Comparison of ENCODE assay signal across 16 cellular contexts in genomic region chr4:101337688-101338087, GRCh38. TPM values are rescaled to one million over a fixed set of nuclear protein-coding genes. Genes with fewer than 3 reads are reported as not detected.
DNase-seq lines count a peak whose midpoint lies in the region; ATAC-seq, FAIRE-seq and TF ChIP-seq lines count a peak whose summit lies in the region.
"Had no signal": no experiment of that assay in that cellular context is flagged by ENCODE, and none has a peak within 500 bp of the region (broad histone marks: within the 10 kb centered on the region; RNA-seq: fewer than 3 reads in every experiment).

No MANE protein-coding gene starts in this region.

- H3K9ac ChIP-seq in OCI-LY1 (ENCODE audit: low read length) (no peak overlapping the region), endothelial cell of umbilical vein (replicated peaks; ENCODE audit: extremely low read depth, insufficient read depth, low read length) (no peak overlapping the region), neuronal stem cell (ENCODE audit: low read depth, low read length, poor library complexity) (no peak overlapping the region)

- H4K91ac ChIP-seq in neuronal stem cell (ENCODE audit: low read depth, low read length, poor library complexity): no peak overlapping the region

- H3K9me1 ChIP-seq in endothelial cell of umbilical vein (replicated peaks; ENCODE audit: control insufficient read depth, extremely low read depth, insufficient read depth, low read length): peaks cover 4% of the 10 kb centered on the region

- H3K4me1 ChIP-seq in OCI-LY1 (ENCODE audit: insufficient read depth, low read length, severe bottlenecking) (peaks cover 69% of the 10 kb centered on the region), endothelial cell of umbilical vein (ENCODE audit: control insufficient read depth, extremely low read depth, insufficient read depth, low read length) (no peaks in the 10 kb centered on the region), neuronal stem cell (ENCODE audit: control insufficient read depth in 2 of 2, insufficient read depth in 1 of 2, low read depth in 1 of 2, low read length in 2 of 2) (peaks cover 0 to 2% of the 10 kb centered on the region in 2 donors)

- H3K14ac ChIP-seq in neuronal stem cell (ENCODE audit: low read length): no peak overlapping the region

- FAIRE-seq in endothelial cell of umbilical vein (lab: Jason Lieb, UNC): no peak
- no peak for FAIRE-seq in GM12892 (lab: Jason Lieb, UNC)
- FAIRE-seq: urothelium cell line had no signal

- H4K20me1 ChIP-seq in OCI-LY1 (ENCODE audit: insufficient read depth, low read length) (0 out of 2 replicates have a peak, but pooled peaks cover 2% of the 10 kb centered on the region), endothelial cell of umbilical vein (replicated peaks; ENCODE audit: control insufficient read depth, extremely low read depth, insufficient read depth, low read length) (peaks cover 9% of the 10 kb centered on the region)

- no peak overlapping the region for H2BK5ac ChIP-seq in neuronal stem cell (ENCODE audit: low read length)

- DNase-seq in Daoy (ENCODE audit: low read depth): peak; percentile 22
- no peak for DNase-seq in endothelial cell of umbilical vein (ENCODE audit: low read depth, low spot score)
- peak; percentile 61 for DNase-seq in renal cortical epithelial cell (ENCODE audit: low read depth)
- no peak for DNase-seq in GM12892 (ENCODE audit: insufficient read length)
- no peak for DNase-seq in CD1c-positive myeloid dendritic cell (ENCODE audit: extremely low spot score)
- DNase-seq in neuronal stem cell (ENCODE audit: low spot score): no peak
- DNase-seq: activated CD4-positive, CD25-positive, alpha-beta regulatory T cell; cortex of kidney; DMS 273 treated with DMSO at 0.1 percent for 48 hours; heart right ventricle; NCI-H2171 treated with DMSO at 0.1 percent for 48 hours; retina; SHP77 had no signal

- no peak overlapping the region for H3K23ac ChIP-seq in neuronal stem cell (ENCODE audit: low read depth, low read length, poor library complexity)

- CTCF ChIA-PET in endothelial cell of umbilical vein (lab: Charles Lee): interaction anchor here (1.4 to 2.1 kb wide), 2 partner anchors 11 to 1112 kb away, joined by 3 to 7 read pairs; no protein-coding TSS in a partner anchor

- H3F3A ChIP-seq in OCI-LY1 (ENCODE audit: insufficient read depth, low read length): no peaks in the 10 kb centered on the region

- H3K4ac ChIP-seq in neuronal stem cell (ENCODE audit: low read length): no peak overlapping the region

- H3K9me2 ChIP-seq in OCI-LY1 (ENCODE audit: low read depth, low read length): no peaks in the 10 kb centered on the region

- H3K4me3 ChIP-seq in OCI-LY1 (ENCODE audit: low read depth, low read length, poor library complexity, severe bottlenecking): no peak overlapping the region
- no peak overlapping the region for H3K4me3 ChIP-seq in endothelial cell of umbilical vein (replicated peaks in 1 of 3; ENCODE audit: insufficient read depth in 1 of 3, low read depth in 1 of 3, low read length in 3 of 3)
- H3K4me3 ChIP-seq in neuronal stem cell (ENCODE audit: low read length in 2 of 2): no peak overlapping the region
- H3K4me3 ChIP-seq: heart right ventricle had no signal

- peaks cover 5% of the 10 kb centered on the region; the same call in 1 of the 2 replicates for H3K36me3 ChIP-seq in OCI-LY1 (ENCODE audit: insufficient read depth, low read length)
- H3K36me3 ChIP-seq in endothelial cell of umbilical vein (ENCODE audit: control insufficient read depth in 2 of 2, extremely low read depth in 1 of 2, insufficient read depth in 2 of 2, low read length in 2 of 2): no peaks in the 10 kb centered on the region
- H3K36me3 ChIP-seq in neuronal stem cell (replicated peaks in 1 of 2; ENCODE audit: control insufficient read depth in 2 of 2, insufficient read depth in 2 of 2, low read length in 2 of 2): no peaks in the 10 kb centered on the region
- H3K36me3 ChIP-seq: heart right ventricle had no signal

- no peak overlapping the region for H3K18ac ChIP-seq in neuronal stem cell (ENCODE audit: low read length)

- TF ChIP-seq CTCF in OCI-LY1 (IDR thresholded peaks at IDR 0.05; ENCODE audit: low read length): no peak
- no peak for TF ChIP-seq CTCF in endothelial cell of umbilical vein (IDR thresholded peaks at IDR 0.05; ENCODE audit: extremely low read depth in 1 of 2, insufficient read depth in 1 of 2, low read depth in 1 of 2, low read length in 2 of 2)

- H3K4me2 ChIP-seq in OCI-LY1 (ENCODE audit: low read length) (no peak overlapping the region; the same call in 1 of the 2 replicates), endothelial cell of umbilical vein (ENCODE audit: insufficient read depth, low read length) (no peak overlapping the region), neuronal stem cell (ENCODE audit: insufficient read depth, low read length, poor library complexity, severe bottlenecking) (no peak overlapping the region)

- POLR2A ChIA-PET in endothelial cell of umbilical vein (lab: Charles Lee): no interaction called here

- no peaks in the 10 kb centered on the region for H3K9me3 ChIP-seq in OCI-LY1 (ENCODE audit: low read length)
- no peaks in the 10 kb centered on the region for H3K9me3 ChIP-seq in endothelial cell of umbilical vein (replicated peaks; ENCODE audit: control insufficient read depth, insufficient read depth, low read length)
- no peaks in the 10 kb centered on the region for H3K9me3 ChIP-seq in neuronal stem cell (replicated peaks in 1 of 2; ENCODE audit: control insufficient read depth in 2 of 2, insufficient read depth in 1 of 2, low read depth in 1 of 2, low read length in 2 of 2)
- H3K9me3 ChIP-seq: heart right ventricle had no signal

- H3K79me1 ChIP-seq in neuronal stem cell (ENCODE audit: low read depth, low read length): no peaks in the 10 kb centered on the region

- H2BK120ac ChIP-seq in neuronal stem cell (ENCODE audit: low read depth, low read length): no peak overlapping the region

- peaks cover 98% of the 10 kb centered on the region for H3K79me2 ChIP-seq in OCI-LY1 (ENCODE audit: insufficient read depth, low read length)
- peaks cover 15% of the 10 kb centered on the region for H3K79me2 ChIP-seq in endothelial cell of umbilical vein (ENCODE audit: control insufficient read depth, insufficient read depth, low read length)

- H3K27ac ChIP-seq in OCI-LY1 (ENCODE audit: low read depth, low read length, poor library complexity, severe bottlenecking): peak overlapping the region; percentile 38
- no peak overlapping the region for H3K27ac ChIP-seq in endothelial cell of umbilical vein (ENCODE audit: insufficient read depth, low read depth, low read length)
- no peak overlapping the region for H3K27ac ChIP-seq in neuronal stem cell (replicated peaks; ENCODE audit: low read length)

- TF ChIP-seq POLR2A in endothelial cell of umbilical vein (IDR thresholded peaks at IDR 0.05; ENCODE audit: low read depth, low read length) (no peak), GM12892 (IDR thresholded peaks at IDR 0.05; ENCODE audit: low read depth, low read length) (no peak)

- dilution Hi-C loops in endothelial cell of umbilical vein (cut with MboI; ENCODE audit: extremely low pct_ligation_motif_present, low sequenced_read_pairs): no loop called here

- no peak overlapping the region for H2BK15ac ChIP-seq in neuronal stem cell (ENCODE audit: low read length)

- H3K27me3 ChIP-seq in OCI-LY1 (ENCODE audit: insufficient read depth, low read length): no peaks in the 10 kb centered on the region
- H3K27me3 ChIP-seq in endothelial cell of umbilical vein (ENCODE audit: control insufficient read depth in 2 of 2, insufficient read depth in 2 of 2, low read length in 2 of 2): no peaks in the 10 kb centered on the region
- no peaks in the 10 kb centered on the region for H3K27me3 ChIP-seq in neuronal stem cell (ENCODE audit: control insufficient read depth in 3 of 3, insufficient read depth in 3 of 3, low read depth in 1 of 3, low read length in 3 of 3)
- H3K27me3 ChIP-seq: heart right ventricle had no signal

- no peak overlapping the region for H4K8ac ChIP-seq in neuronal stem cell (ENCODE audit: low read depth, low read length)

- BruUV-seq in endothelial cell of umbilical vein (replicated peaks; lab: Mats Ljungman, UMichigan): no TSS peak

- no peak for ATAC-seq in GM19463 (IDR thresholded peaks at IDR 0.05; ENCODE audit: unreplicated experiment)

- WGBS in neuronal stem cell (ENCODE audit: extremely low coverage in 2 of 2, insufficient read length in 2 of 2, insufficient replicate concordance in 1 of 2), 2 donors: no CpG with 5 or more reads among the region's 4 CpGs

- H2AK5ac ChIP-seq in neuronal stem cell (ENCODE audit: low read depth, low read length): no peak overlapping the region

- no peak overlapping the region for H2BK12ac ChIP-seq in neuronal stem cell (ENCODE audit: low read length)

- no peak overlapping the region for H2AFZ ChIP-seq in OCI-LY1 (ENCODE audit: low read length)
- no peak overlapping the region for H2AFZ ChIP-seq in endothelial cell of umbilical vein (ENCODE audit: low read depth, low read length)
- H2AFZ ChIP-seq in neuronal stem cell (ENCODE audit: low read length): no peak overlapping the region

- intact Hi-C loops in endothelial cell of umbilical vein (cut with micrococcal nuclease): no loop called here

TF ChIP-seq in endothelial cell of umbilical vein, 7 proteins besides CTCF, POLR2A, EP300 and RAD21:
- no peak for TF ChIP-seq POLR2AphosphoS5 (IDR thresholded peaks at IDR 0.05; ENCODE audit: insufficient read depth, low read depth, low read length)
- no peak for TF ChIP-seq EZH2 (IDR thresholded peaks at IDR 0.05; ENCODE audit: borderline replicate concordance, low read depth, low read length, severe bottlenecking)
- TF ChIP-seq GATA2 (IDR thresholded peaks at IDR 0.05; ENCODE audit: insufficient read depth, insufficient read length, low read depth, low read length): no peak
- TF ChIP-seq FOS (IDR thresholded peaks at IDR 0.05; ENCODE audit: borderline replicate concordance, insufficient read depth, low read length): peak; percentile 46

RNA-seq across cellular contexts. Expression of gene PPP3CA, which starts 9.6 kb away (rescaled TPM):
- total RNA-seq in Daoy (2014; rRNA removed; shearing (Covaris generic)): 10.1 and 11.1 TPM in 2 replicates
- 40.3 and 43.3 TPM in 2 replicates for total RNA-seq in endothelial cell of umbilical vein
- polyA plus RNA-seq in endothelial cell of umbilical vein: 6.6 and 7.0 TPM in 2 replicates
- 10.2 and 11.0 TPM in 2 replicates for polyA plus RNA-seq in endothelial cell of umbilical vein (2011; cell fraction: cytosol; rRNA removed)
- 10.2 and 12.8 TPM in 2 replicates for polyA plus RNA-seq in endothelial cell of umbilical vein (2011; cell fraction: nucleus; rRNA removed)
- 19.3 and 28.7 TPM in 2 replicates for polyA plus RNA-seq in endothelial cell of umbilical vein (2012)
- polyA minus RNA-seq in endothelial cell of umbilical vein: 27.6 and 28.4 TPM in 2 replicates
- 13.1 TPM for polyA minus RNA-seq in endothelial cell of umbilical vein (2011; cell fraction: cytosol; rRNA and poly(A)+ RNA removed)
- polyA minus RNA-seq in endothelial cell of umbilical vein (2011; cell fraction: nucleus; rRNA and poly(A)+ RNA removed): 38.2 and 50.4 TPM in 2 replicates
- 32.3 and 44.5 TPM in 2 replicates for total RNA-seq in renal cortical epithelial cell
- 3.3 TPM for polyA plus RNA-seq in GM12892 (2012; ENCODE audit: missing spikeins)
- 40.5 TPM for polyA plus RNA-seq in neuronal stem cell (2013, experiment 1 of 2)
- 43.8 TPM for polyA plus RNA-seq in neuronal stem cell (2013, experiment 2 of 2)

Comparison
In these comparisons a context has a peak if more than half of its experiments do, and no peak if none do; other contexts are left out.
1. DNase-seq: peak in Daoy (single experiment) and renal cortical epithelial cell (single experiment); none in endothelial cell of umbilical vein (single experiment), GM12892 (single experiment), CD1c-positive myeloid dendritic cell (single experiment) and neuronal stem cell (single experiment).